In the genomic region with DNA sequence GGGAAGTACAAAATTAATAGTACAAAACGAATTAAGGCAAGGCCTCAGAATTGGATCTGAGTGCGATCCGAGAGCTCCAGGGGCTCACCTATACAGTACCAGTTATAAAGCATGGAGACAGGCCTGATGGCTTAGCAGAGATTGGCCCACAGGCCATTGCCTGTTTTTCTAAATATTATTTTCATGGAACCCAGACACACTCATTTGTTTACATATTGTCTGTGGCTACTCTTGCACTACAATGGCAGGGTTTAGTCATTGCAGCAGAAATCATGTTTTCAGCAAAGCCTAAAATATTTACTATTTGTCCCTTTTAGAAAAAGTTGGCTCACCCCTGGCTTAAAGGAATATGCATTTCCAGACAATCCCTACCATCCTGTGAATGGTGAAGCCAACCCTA, we compare ENCODE assay signal across 24 cellular contexts.
DNase-seq lines count a peak whose midpoint lies in the region; ATAC-seq and TF ChIP-seq lines count a peak whose summit lies in the region.
"Had no signal": no experiment of that assay in that cellular context is flagged by ENCODE, and none has a peak within 500 bp of the region (broad histone marks: within the 10 kb centered on the region; RNA-seq: fewer than 3 reads in every experiment).

No MANE protein-coding gene starts in this region.

- no peak overlapping the region for H3K4me3 ChIP-seq in IMR-90 (ENCODE audit: insufficient read depth, low read depth, low read length)
- no peak overlapping the region for H3K4me3 ChIP-seq in PC-3 (ENCODE audit: low read length)
- no peak overlapping the region for H3K4me3 ChIP-seq in mesenchymal stem cell (ENCODE audit: insufficient read depth in 1 of 2, low read depth in 1 of 2, low read length in 2 of 2)
- H3K4me3 ChIP-seq: BLaER1, GM12878 had no signal

- H4K20me1 ChIP-seq in IMR-90 (ENCODE audit: insufficient read depth, low read length) (no peaks in the 10 kb centered on the region), PC-3 (ENCODE audit: low read length) (no peaks in the 10 kb centered on the region)
- H4K20me1 ChIP-seq: BLaER1 had no signal

- intact Hi-C loops in IMR-90 (cut with micrococcal nuclease): no loop called here
- intact Hi-C loops in PC-3 (cut with micrococcal nuclease): no loop called here

- POLR2A ChIA-PET in IMR-90 (lab: Charles Lee; ENCODE audit: unreplicated experiment): no interaction called here
- POLR2A ChIA-PET in PC-3 (lab: Charles Lee; ENCODE audit: unreplicated experiment): no interaction called here

- no peak overlapping the region for H2AFZ ChIP-seq in IMR-90 (replicated peaks; ENCODE audit: low read length, poor library complexity)
- no peak overlapping the region for H2AFZ ChIP-seq in PC-3 (ENCODE audit: low read length)
- no peak overlapping the region for H2AFZ ChIP-seq in mesenchymal stem cell (ENCODE audit: low read depth, low read length)

- no peaks in the 10 kb centered on the region for H3K27me3 ChIP-seq in IMR-90 (ENCODE audit: control insufficient read depth, insufficient read depth, low read length)
- no peaks in the 10 kb centered on the region for H3K27me3 ChIP-seq in PC-3 (ENCODE audit: low read length)
- H3K27me3 ChIP-seq in mesenchymal stem cell (ENCODE audit: control insufficient read depth in 1 of 2, insufficient read depth in 1 of 2, low read length in 2 of 2): no peaks in the 10 kb centered on the region
- H3K27me3 ChIP-seq: BE2C, BLaER1 had no signal

- TF ChIP-seq POLR2A in IMR-90 (IDR thresholded peaks at IDR 0.05; ENCODE audit: low read depth, low read length): no peak

- H3F3A ChIP-seq in PC-3 (ENCODE audit: low read length, unreplicated experiment): no peaks in the 10 kb centered on the region

- TF ChIP-seq CTCF in IMR-90 (conservative IDR thresholded peaks at IDR 0.05; ENCODE audit: low read depth, low read length): no peak
- TF ChIP-seq CTCF in PC-3 (conservative IDR thresholded peaks at IDR 0.05; ENCODE audit: low read depth, low read length): no peak

- no peaks in the 10 kb centered on the region for H3K79me2 ChIP-seq in PC-3 (ENCODE audit: low read length)

- H3K36me3 ChIP-seq in IMR-90 (ENCODE audit: control insufficient read depth, insufficient read depth, low read length) (no peaks in the 10 kb centered on the region), PC-3 (ENCODE audit: low read depth, low read length) (no peaks in the 10 kb centered on the region), mesenchymal stem cell (ENCODE audit: control insufficient read depth in 1 of 2, insufficient read depth in 2 of 2, low read depth in 1 of 2, low read length in 2 of 2) (no peaks in the 10 kb centered on the region)
- H3K36me3 ChIP-seq: BE2C, BLaER1 had no signal

- no peak overlapping the region for H2AK9ac ChIP-seq in IMR-90 (replicated peaks; ENCODE audit: low read depth, low read length, poor library complexity)

- in situ Hi-C loops in IMR-90 (cut with MboI; ENCODE audit: low sequenced_read_pairs): no loop called here

- CTCF ChIA-PET in IMR-90 (lab: Yijun Ruan, JAX) (no interaction called here), PC-3 (lab: Charles Lee) (no interaction called here)

- no peak overlapping the region for H3K18ac ChIP-seq in IMR-90 (ENCODE audit: low read depth, low read length)
- H3K18ac ChIP-seq in mesenchymal stem cell (ENCODE audit: low read depth in 1 of 2, low read length in 2 of 2): no peak overlapping the region

- H2BK15ac ChIP-seq in IMR-90 (ENCODE audit: low read depth, low read length) (no peak overlapping the region), mesenchymal stem cell (ENCODE audit: low read depth, poor library complexity, severe bottlenecking) (no peak overlapping the region)

- no peak overlapping the region for H3K4me2 ChIP-seq in IMR-90 (ENCODE audit: low read depth, low read length)
- H3K4me2 ChIP-seq in PC-3 (ENCODE audit: low read length): no peak overlapping the region
- no peak overlapping the region for H3K4me2 ChIP-seq in mesenchymal stem cell (ENCODE audit: low read length, poor library complexity, severe bottlenecking)
- H3K4me2 ChIP-seq: BLaER1 had no signal

- H3K9me1 ChIP-seq in IMR-90 (ENCODE audit: insufficient read depth, low read length): no peaks in the 10 kb centered on the region

- 60% methylated on average over 1 of the region's 3 CpGs; no CpG with 5 or more reads in 1 of the 2 experiments for WGBS in IMR-90 (ENCODE audit: extremely low coverage in 2 of 2, insufficient read length in 1 of 2), 2 experiments
- 88% methylated on average over 3 of the region's 3 CpGs for WGBS in mesenchymal stem cell

- no peak overlapping the region for H2BK120ac ChIP-seq in IMR-90 (ENCODE audit: low read depth, low read length)
- no peak overlapping the region for H2BK120ac ChIP-seq in mesenchymal stem cell (ENCODE audit: low read depth, low read length)

- H3K9ac ChIP-seq in IMR-90 (ENCODE audit: low read depth, low read length) (no peak overlapping the region), PC-3 (ENCODE audit: low read length) (no peak overlapping the region), mesenchymal stem cell (ENCODE audit: low read length) (no peak overlapping the region)
- H3K9ac ChIP-seq: BLaER1 had no signal

- no peak overlapping the region for H2BK12ac ChIP-seq in mesenchymal stem cell (ENCODE audit: low read length in 2 of 2)

- H3K23ac ChIP-seq in IMR-90 (ENCODE audit: low read depth, low read length) (no peak overlapping the region), mesenchymal stem cell (ENCODE audit: low read length in 2 of 2) (no peak overlapping the region)

- H4K91ac ChIP-seq in IMR-90 (ENCODE audit: insufficient read depth, low read depth, low read length) (no peak overlapping the region), mesenchymal stem cell (ENCODE audit: low read length) (no peak overlapping the region)

- no peak overlapping the region for H3K4ac ChIP-seq in IMR-90 (ENCODE audit: low read depth, low read length)
- H3K4ac ChIP-seq in mesenchymal stem cell (ENCODE audit: low read depth in 1 of 2, low read length in 2 of 2): no peak overlapping the region

- no peak overlapping the region for H4K5ac ChIP-seq in IMR-90 (ENCODE audit: low read depth, low read length)

- H4K8ac ChIP-seq in IMR-90 (ENCODE audit: low read depth in 2 of 2, low read length in 2 of 2) (no peak overlapping the region), mesenchymal stem cell (ENCODE audit: low read length) (no peak overlapping the region)

- H3K9me3 ChIP-seq in IMR-90 (ENCODE audit: control insufficient read depth, insufficient read depth, low read length) (peaks cover 5% of the 10 kb centered on the region), PC-3 (ENCODE audit: low read length) (no peaks in the 10 kb centered on the region), mesenchymal stem cell (ENCODE audit: control insufficient read depth, low read length) (peaks cover 9% of the 10 kb centered on the region)
- H3K9me3 ChIP-seq: BE2C had no signal

- H2AK5ac ChIP-seq in IMR-90 (ENCODE audit: low read depth, low read length) (no peak overlapping the region), mesenchymal stem cell (ENCODE audit: low read length, severe bottlenecking) (no peak overlapping the region)

- no peaks in the 10 kb centered on the region for H3K79me1 ChIP-seq in IMR-90 (ENCODE audit: low read depth in 1 of 2, low read length in 2 of 2)
- no peaks in the 10 kb centered on the region for H3K79me1 ChIP-seq in mesenchymal stem cell (replicated peaks; ENCODE audit: low read length, poor library complexity, severe bottlenecking)

- H2BK5ac ChIP-seq in IMR-90 (ENCODE audit: low read depth, low read length, poor library complexity, severe bottlenecking) (no peak overlapping the region), mesenchymal stem cell (ENCODE audit: low read depth, low read length, poor library complexity, severe bottlenecking) (no peak overlapping the region)

- H3K27ac ChIP-seq in IMR-90 (ENCODE audit: insufficient read depth, low read length) (no peak overlapping the region), PC-3 (ENCODE audit: low read length) (no peak overlapping the region), mesenchymal stem cell (ENCODE audit: low read length, poor library complexity, severe bottlenecking) (no peak overlapping the region)
- H3K27ac ChIP-seq: BLaER1 had no signal

- TF ChIP-seq RAD21 in IMR-90 (IDR thresholded peaks at IDR 0.05; ENCODE audit: low read length): no peak

- no peaks in the 10 kb centered on the region for H3K9me2 ChIP-seq in PC-3 (replicated peaks; ENCODE audit: low read length)

- no peak overlapping the region for H3K56ac ChIP-seq in IMR-90 (ENCODE audit: extremely low read depth, insufficient read depth, low read length)

- H2BK20ac ChIP-seq in IMR-90 (ENCODE audit: low read depth, low read length): no peak overlapping the region

- ATAC-seq in IMR-90 (ENCODE audit: low read depth) (peak; percentile 63; the same call in 1 of the 2 replicates), PC-3 (peak; percentile 67), HG03108 (IDR thresholded peaks at IDR 0.05; ENCODE audit: unreplicated experiment) (no peak), GM18519 (IDR thresholded peaks at IDR 0.05; ENCODE audit: low FRiP score, unreplicated experiment) (no peak)
- ATAC-seq: GM12878 had no signal

- DNase-seq in IMR-90 (no peak), PC-3 (no peak), mesenchymal stem cell (peak; percentile 6), NCI-H748 treated with DMSO at 0.1 percent for 48 hours (lab: John Stamatoyannopoulos, UW) (no peak), NCI-H774 (lab: John Stamatoyannopoulos, UW) (no peak)
- DNase-seq: 8988T; ACHN; BE2C; C1 segment of cervical spinal cord; CD4-positive, alpha-beta memory T cell; CD4-positive, CD25-positive, alpha-beta regulatory T cell; CD8-positive, alpha-beta memory T cell; COR-L47; DMS 273 treated with DMSO at 0.1 percent for 48 hours; DMS153; DMS53; DMS79; DND-41; EL; GDM1 had no signal

- BruUV-seq in IMR-90 (replicated peaks; lab: Mats Ljungman, UMichigan) (no TSS peak), PC-3 (replicated peaks; lab: Mats Ljungman, UMichigan) (no TSS peak)

- dilution Hi-C loops in IMR-90 (cut with HindIII; ENCODE audit: low sequenced_read_pairs, unreplicated experiment): no loop called here

- H3K4me1 ChIP-seq in IMR-90 (ENCODE audit: control insufficient read depth, insufficient read depth, low read length): peaks cover 2% of the 10 kb centered on the region
- no peaks in the 10 kb centered on the region for H3K4me1 ChIP-seq in PC-3 (ENCODE audit: insufficient read depth, low read length)
- H3K4me1 ChIP-seq in mesenchymal stem cell (ENCODE audit: control insufficient read depth, insufficient read depth, low read depth, low read length): no peaks in the 10 kb centered on the region
- H3K4me1 ChIP-seq: BE2C had no signal

- H3K14ac ChIP-seq in IMR-90 (replicated peaks; ENCODE audit: low read depth, low read length): no peak overlapping the region
- H3K14ac ChIP-seq in mesenchymal stem cell (ENCODE audit: low read length in 2 of 2): no peak overlapping the region

TF ChIP-seq in IMR-90, 13 proteins besides CTCF, POLR2A, EP300 and RAD21 (continues in another document):
- TF ChIP-seq CHD1 (IDR thresholded peaks at IDR 0.05; ENCODE audit: low read depth, low read length): no peak
- TF ChIP-seq, protein P1, sequence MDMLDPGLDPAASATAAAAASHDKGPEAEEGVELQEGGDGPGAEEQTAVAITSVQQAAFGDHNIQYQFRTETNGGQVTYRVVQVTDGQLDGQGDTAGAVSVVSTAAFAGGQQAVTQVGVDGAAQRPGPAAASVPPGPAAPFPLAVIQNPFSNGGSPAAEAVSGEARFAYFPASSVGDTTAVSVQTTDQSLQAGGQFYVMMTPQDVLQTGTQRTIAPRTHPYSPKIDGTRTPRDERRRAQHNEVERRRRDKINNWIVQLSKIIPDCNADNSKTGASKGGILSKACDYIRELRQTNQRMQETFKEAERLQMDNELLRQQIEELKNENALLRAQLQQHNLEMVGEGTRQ (IDR thresholded peaks at IDR 0.05; ENCODE audit: low read depth, low read length): no peak

Comparison
In these comparisons a context has a peak if more than half of its experiments do, and no peak if none do; other contexts are left out.
1. ATAC-seq: peak in IMR-90 (single experiment) and PC-3 (single experiment); none in HG03108 (single experiment) and GM18519 (single experiment).